9 cellular contexts compared by ENCODE assay signal in genomic region chr2:168552450-168552856, GRCh38.
DNase-seq lines count a peak whose midpoint lies in the region; ATAC-seq lines count a peak whose summit lies in the region.
"Had no signal": no experiment of that assay in that cellular context is flagged by ENCODE, and none has a peak within 500 bp of the region (broad histone marks: within the 10 kb centered on the region; RNA-seq: fewer than 3 reads in every experiment).

No MANE protein-coding gene starts in this region.

- no peak overlapping the region for H3K27ac Mint-ChIP-seq in activated CD4-positive, alpha-beta memory T cell treated with anti-CD3 and anti-CD28 coated beads for 36 hours
- H3K27ac Mint-ChIP-seq in activated CD4-positive, alpha-beta T cell treated with anti-CD3 and anti-CD28 coated beads, Interleukin-2, amount 10 ng/mL, durations not matched to agents 24 days and 14 days: no peak overlapping the region

- H3K9me3 Mint-ChIP-seq in activated CD4-positive, alpha-beta memory T cell treated with anti-CD3 and anti-CD28 coated beads for 36 hours: no peaks in the 10 kb centered on the region
- no peaks in the 10 kb centered on the region for H3K9me3 Mint-ChIP-seq in activated CD4-positive, alpha-beta T cell treated with anti-CD3 and anti-CD28 coated beads, Interleukin-2, amount 10 ng/mL, durations not matched to agents 24 days and 14 days

- peak; percentile 72 for ATAC-seq in GM19468 (IDR thresholded peaks at IDR 0.05; ENCODE audit: extremely low read depth, unreplicated experiment)
- ATAC-seq in HG03439 (IDR thresholded peaks at IDR 0.05; ENCODE audit: unreplicated experiment): peak; percentile 74

- POLR2A ChIA-PET in activated CD4-positive, alpha-beta memory T cell treated with anti-CD3 and anti-CD28 coated beads for 36 hours (lab: Charles Lee): no interaction called here

- intact Hi-C loops in activated CD4-positive, alpha-beta memory T cell treated with anti-CD3 and anti-CD28 coated beads for 36 hours (cut with micrococcal nuclease): no loop called here
- intact Hi-C loops in activated CD4-positive, alpha-beta T cell treated with anti-CD3 and anti-CD28 coated beads, Interleukin-2, amount 10 ng/mL, durations not matched to agents 24 days and 14 days (cut with micrococcal nuclease): no loop called here

- H3K27me3 Mint-ChIP-seq in activated CD4-positive, alpha-beta memory T cell treated with anti-CD3 and anti-CD28 coated beads for 36 hours: no peaks in the 10 kb centered on the region
- no peaks in the 10 kb centered on the region for H3K27me3 Mint-ChIP-seq in activated CD4-positive, alpha-beta T cell treated with anti-CD3 and anti-CD28 coated beads, Interleukin-2, amount 10 ng/mL, durations not matched to agents 24 days and 14 days

- CTCF ChIA-PET in activated CD4-positive, alpha-beta memory T cell treated with anti-CD3 and anti-CD28 coated beads for 36 hours (lab: Charles Lee): no interaction called here

- DNase-seq in CD1c-positive myeloid dendritic cell (ENCODE audit: extremely low spot score) (peak; percentile 69), NOMO-1 treated with DMSO at 0.1 percent for 48 hours (lab: John Stamatoyannopoulos, UW; ENCODE audit: unreplicated experiment) (peak; percentile 61), A172 (ENCODE audit: low spot score) (no peak)
- no peak for DNase-seq in activated CD4-positive, alpha-beta memory T cell treated with anti-CD3 and anti-CD28 coated beads for 36 hours
- DNase-seq in activated CD4-positive, alpha-beta T cell treated with anti-CD3 and anti-CD28 coated beads, Interleukin-2, amount 10 ng/mL, durations not matched to agents 24 days and 14 days: no peak
- no peak for DNase-seq in activated naive CD4-positive, alpha-beta T cell (lab: John Stamatoyannopoulos, UW)
- DNase-seq: AML-193 had no signal

- H3K4me1 Mint-ChIP-seq in activated CD4-positive, alpha-beta memory T cell treated with anti-CD3 and anti-CD28 coated beads for 36 hours (ENCODE audit: low read depth): peaks cover 4% of the 10 kb centered on the region
- H3K4me1 Mint-ChIP-seq in activated CD4-positive, alpha-beta T cell treated with anti-CD3 and anti-CD28 coated beads, Interleukin-2, amount 10 ng/mL, durations not matched to agents 24 days and 14 days: peaks cover 4% of the 10 kb centered on the region

- no peak overlapping the region for H3K4me3 Mint-ChIP-seq in activated CD4-positive, alpha-beta memory T cell treated with anti-CD3 and anti-CD28 coated beads for 36 hours
- no peak overlapping the region for H3K4me3 Mint-ChIP-seq in activated CD4-positive, alpha-beta T cell treated with anti-CD3 and anti-CD28 coated beads, Interleukin-2, amount 10 ng/mL, durations not matched to agents 24 days and 14 days

- H3K36me3 Mint-ChIP-seq in activated CD4-positive, alpha-beta memory T cell treated with anti-CD3 and anti-CD28 coated beads for 36 hours: peaks cover 8% of the 10 kb centered on the region
- H3K36me3 Mint-ChIP-seq in activated CD4-positive, alpha-beta T cell treated with anti-CD3 and anti-CD28 coated beads, Interleukin-2, amount 10 ng/mL, durations not matched to agents 24 days and 14 days (ENCODE audit: low read depth): peaks cover 18% of the 10 kb centered on the region

Comparison
In these comparisons a context has a peak if more than half of its experiments do, and no peak if none do; other contexts are left out.
1. DNase-seq: peak in CD1c-positive myeloid dendritic cell (single experiment) and NOMO-1 treated with DMSO at 0.1 percent for 48 hours (single experiment); none in activated CD4-positive, alpha-beta memory T cell treated with anti-CD3 and anti-CD28 coated beads for 36 hours (single experiment), activated CD4-positive, alpha-beta T cell treated with anti-CD3 and anti-CD28 coated beads, Interleukin-2, amount 10 ng/mL, durations not matched to agents 24 days and 14 days (single experiment), A172 (single experiment) and activated naive CD4-positive, alpha-beta T cell (0 of 4).